In the genomic region with DNA sequence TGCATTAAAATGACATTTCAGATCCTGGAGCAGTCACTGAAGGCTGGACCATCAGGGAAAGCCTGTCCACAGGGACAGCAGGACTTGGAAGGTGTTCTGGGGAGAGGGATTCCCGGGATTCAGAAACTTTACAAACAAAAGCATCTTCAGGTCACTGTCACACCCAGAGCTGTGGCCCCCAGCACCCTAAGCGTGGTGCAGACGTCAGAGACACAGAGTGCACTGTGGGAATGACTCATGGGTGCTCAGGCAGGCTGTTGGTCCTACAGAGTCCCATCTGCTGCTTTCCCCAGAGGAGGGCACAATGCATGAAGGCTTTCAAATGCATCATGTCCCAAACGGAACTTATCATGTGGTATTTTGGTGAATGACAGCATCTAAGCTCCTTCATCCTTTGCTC, we compare ENCODE assay signal across 22 cellular contexts. TPM values are rescaled to one million over a fixed set of nuclear protein-coding genes. Genes with fewer than 3 reads are reported as not detected.
A peak's percentile ranks its signal among the peaks of the same experiment; 100 is the strongest.
DNase-seq lines count a peak whose midpoint lies in the region; ATAC-seq, FAIRE-seq and TF ChIP-seq lines count a peak whose summit lies in the region.
"Had no signal": no experiment of that assay in that cellular context is flagged by ENCODE, and none has a peak within 500 bp of the region (broad histone marks: within the 10 kb centered on the region; RNA-seq: fewer than 3 reads in every experiment).

No MANE protein-coding gene starts in this region.

- no peak overlapping the region for H3K4me3 Mint-ChIP-seq in endodermal cell
- H3K4me3 Mint-ChIP-seq: CD4-positive, alpha-beta T cell had no signal

- H3K27ac ChIP-seq in RWPE2 (ENCODE audit: poor library complexity, severe bottlenecking) (no peak overlapping the region), endodermal cell (ENCODE audit: low read depth, low read length) (no peak overlapping the region)
- H3K27ac ChIP-seq: BLaER1, RWPE1 had no signal

- peaks cover 23% of the 10 kb centered on the region for H3K4me1 Mint-ChIP-seq in endodermal cell

- no peaks in the 10 kb centered on the region for H3K9me3 ChIP-seq in RWPE2 (ENCODE audit: severe bottlenecking)
- H3K9me3 ChIP-seq in endodermal cell (ENCODE audit: control insufficient read depth, low read length): no peaks in the 10 kb centered on the region
- H3K9me3 ChIP-seq: BLaER1, Caco-2 had no signal

- H3K4me1 ChIP-seq in RWPE2 (ENCODE audit: insufficient read depth, poor library complexity, severe bottlenecking) (peaks cover 7% of the 10 kb centered on the region), endodermal cell (ENCODE audit: control insufficient read depth, insufficient read depth, low read length) (peaks cover 4% of the 10 kb centered on the region)
- H3K4me1 ChIP-seq: BLaER1, Caco-2 had no signal

- H3K4me3 ChIP-seq in RWPE2 (ENCODE audit: severe bottlenecking) (no peak overlapping the region), endodermal cell (ENCODE audit: low read length) (no peak overlapping the region)
- H3K4me3 ChIP-seq: BLaER1 had no signal

- no peak overlapping the region for H3K9ac ChIP-seq in endodermal cell (ENCODE audit: extremely low read depth, low read length, poor library complexity, severe bottlenecking)
- H3K9ac ChIP-seq: BLaER1 had no signal

- no peaks in the 10 kb centered on the region for H3K36me3 ChIP-seq in RWPE2 (ENCODE audit: low read depth)
- H3K36me3 ChIP-seq in endodermal cell (ENCODE audit: control insufficient read depth, insufficient read depth, low read length): no peaks in the 10 kb centered on the region
- H3K36me3 ChIP-seq: BLaER1 had no signal

- no peak for TF ChIP-seq CTCF in RWPE2 (IDR thresholded peaks at IDR 0.05; ENCODE audit: poor library complexity, severe bottlenecking)
- no peak for TF ChIP-seq CTCF in endodermal cell (conservative IDR thresholded peaks at IDR 0.05)
- no peak for TF ChIP-seq CTCF in GM10248 (IDR thresholded peaks at IDR 0.05; ENCODE audit: control extremely low read depth, extremely low read depth, low read depth, missing control alignments)

- FAIRE-seq in RCC 7860 (lab: Jason Lieb, UNC): no peak
- FAIRE-seq: G401.6, GM19239 had no signal

- H3K36me3 Mint-ChIP-seq in endodermal cell (ENCODE audit: low read depth): peaks cover 1% of the 10 kb centered on the region

- H3K27me3 Mint-ChIP-seq in endodermal cell (ENCODE audit: insufficient read depth): peaks cover 96% of the 10 kb centered on the region

- DNase-seq in COLO668 (lab: John Stamatoyannopoulos, UW; ENCODE audit: unreplicated experiment): peak; percentile 8
- peak; percentile 24 for DNase-seq in DMS53 treated with DMSO at 0.1 percent for 48 hours (lab: John Stamatoyannopoulos, UW; ENCODE audit: unreplicated experiment)
- DNase-seq in RWPE2 (ENCODE audit: low spot score): peak; percentile 17
- DNase-seq in endodermal cell: peak; percentile 52
- DNase-seq in RCC 7860 (ENCODE audit: low spot score): no peak
- no peak for DNase-seq in GM10248 (ENCODE audit: extremely low spot score)
- no peak for DNase-seq in KG1 (lab: John Stamatoyannopoulos, UW)
- DNase-seq: ACHN; CD4-positive, alpha-beta T cell; DMS 273 treated with DMSO at 0.1 percent for 48 hours; GOT3; NCI-H1694; NCI-H69; SIG-M5; T-helper 1 cell had no signal

- H3K27me3 ChIP-seq in RWPE2 (ENCODE audit: insufficient read depth, poor library complexity, severe bottlenecking): no peaks in the 10 kb centered on the region
- H3K27me3 ChIP-seq in endodermal cell (ENCODE audit: control insufficient read depth, insufficient read depth, low read length, poor library complexity, severe bottlenecking): peaks cover 67% of the 10 kb centered on the region
- H3K27me3 ChIP-seq: BLaER1 had no signal

- no peak for ATAC-seq in RWPE2 (ENCODE audit: low read depth)

- H3K27ac Mint-ChIP-seq in endodermal cell: no peak overlapping the region
- H3K27ac Mint-ChIP-seq: CD4-positive, alpha-beta T cell had no signal

- 45 to 49% methylated on average over 2 to 4 of the region's 4 CpGs for WGBS in endodermal cell (ENCODE audit: insufficient coverage in 1 of 2, insufficient read length in 1 of 2), 2 experiments

- POLR2A ChIA-PET in GM10248 (lab: Yijun Ruan, JAX): no interaction called here

- CTCF ChIA-PET in GM10248 (lab: Yijun Ruan, JAX): no interaction called here

- peaks cover 3% of the 10 kb centered on the region for H3K9me3 Mint-ChIP-seq in endodermal cell
- H3K9me3 Mint-ChIP-seq: CD4-positive, alpha-beta T cell had no signal

RNA-seq across cellular contexts. Expression of a gene that starts 13.1 kb away (rescaled TPM):
- total RNA-seq in endodermal cell: 1 to 10 TPM; 1.7 to 5.1 TPM
- 1.5 TPM for polyA plus RNA-seq in endodermal cell (2013, experiment 1 of 2)
- 0.66 TPM for polyA plus RNA-seq in endodermal cell (2013, experiment 2 of 2)
- total RNA-seq: CD4-positive, alpha-beta T cell; Daoy; LHCN-M2 had no signal

RNA-seq across cellular contexts. Expression of a gene that starts 16.7 kb away (rescaled TPM):
- total RNA-seq in endodermal cell: 1 to 10 TPM in 1 of 2 donors, under 1 TPM in 1; 0.40 to 1.1 TPM
- polyA plus RNA-seq in endodermal cell (2013, experiment 1 of 2): 67.9 TPM
- polyA plus RNA-seq in endodermal cell (2013, experiment 2 of 2): 68.5 TPM

Comparison
In these comparisons a context has a peak if more than half of its experiments do, and no peak if none do; other contexts are left out.
1. DNase-seq: peak in COLO668 (single experiment), DMS53 treated with DMSO at 0.1 percent for 48 hours (single experiment), RWPE2 (single experiment) and endodermal cell (single experiment); none in RCC 7860 (single experiment), GM10248 (single experiment) and KG1 (single experiment).